11 cellular contexts compared by ENCODE assay signal in the genomic region with DNA sequence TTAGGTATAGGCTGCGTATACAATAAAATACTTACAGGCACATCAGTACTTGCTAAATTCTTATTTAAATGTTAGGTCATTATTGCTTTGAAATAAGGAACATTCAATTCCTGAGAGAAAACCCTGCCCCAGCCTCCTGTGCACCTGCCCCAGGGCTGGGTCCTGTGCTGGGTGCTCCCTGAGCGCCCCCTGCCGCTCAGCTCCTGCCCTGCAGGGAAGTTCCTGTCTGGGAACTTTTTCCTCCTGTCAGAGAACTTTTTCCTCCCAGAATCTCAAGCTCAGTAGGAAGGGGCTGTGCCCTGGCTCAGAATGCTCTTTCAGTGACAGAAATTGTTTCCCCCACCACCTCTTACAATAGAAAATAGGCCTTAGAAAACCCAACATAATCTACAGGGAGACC.
A peak's percentile ranks its signal among the peaks of the same experiment; 100 is the strongest.
DNase-seq lines count a peak whose midpoint lies in the region; ATAC-seq and TF ChIP-seq lines count a peak whose summit lies in the region.
"Had no signal": no experiment of that assay in that cellular context is flagged by ENCODE, and none has a peak within 500 bp of the region (broad histone marks: within the 10 kb centered on the region; RNA-seq: fewer than 3 reads in every experiment).

No MANE protein-coding gene starts in this region.

- no peak overlapping the region for H3K4me3 Mint-ChIP-seq in stimulated activated naive CD8-positive, alpha-beta T cell treated with anti-CD3 and anti-CD28 coated beads, Interleukin-15, amount 100 ng/mL, for 72 hours
- H3K4me3 Mint-ChIP-seq: GM23338, neural crest cell had no signal

- peak; percentile 56 for DNase-seq in stimulated activated naive CD8-positive, alpha-beta T cell treated with anti-CD3 and anti-CD28 coated beads, Interleukin-15, Interleukin-2, amounts not matched to agents 100 U/mL and 50 U/mL, for 24 hours
- no peak for DNase-seq in stimulated activated naive CD8-positive, alpha-beta T cell treated with anti-CD3 and anti-CD28 coated beads, Interleukin-15, amount 100 ng/mL, for 72 hours
- DNase-seq in RKO (ENCODE audit: low spot score) (peak; percentile 17), colonic mucosa (no peak), NCI-H2081 (lab: John Stamatoyannopoulos, UW) (no peak), D341Med (ENCODE audit: low spot score) (no peak)
- DNase-seq: NCI-H446 treated with DMSO at 0.1 percent for 48 hours had no signal

- no peaks in the 10 kb centered on the region for H3K4me1 ChIP-seq in colonic mucosa

- no peaks in the 10 kb centered on the region for H3K27me3 ChIP-seq in colonic mucosa

- no peak overlapping the region for H3K9ac ChIP-seq in colonic mucosa (ENCODE audit: low read depth in 2 of 2, low read length in 2 of 2)

- peaks cover 23% of the 10 kb centered on the region for H3K4me1 Mint-ChIP-seq in stimulated activated naive CD8-positive, alpha-beta T cell treated with anti-CD3 and anti-CD28 coated beads, Interleukin-15, amount 100 ng/mL, for 72 hours
- H3K4me1 Mint-ChIP-seq: GM23338, neural crest cell had no signal

- H3K4me3 ChIP-seq in colonic mucosa, result no peak overlapping the region
- H3K4me3 ChIP-seq: GM23338 had no signal

- H3K36me3 ChIP-seq in colonic mucosa, result no peaks in the 10 kb centered on the region

- intact Hi-C loops in colonic mucosa (cut with DNase I), result no loop called here

- H3K27me3 Mint-ChIP-seq in stimulated activated naive CD8-positive, alpha-beta T cell treated with anti-CD3 and anti-CD28 coated beads, Interleukin-15, amount 100 ng/mL, for 72 hours, result peaks cover 66% of the 10 kb centered on the region

- H3K27ac ChIP-seq in colonic mucosa, result no peak overlapping the region

- no peak for ATAC-seq in stimulated activated naive CD8-positive, alpha-beta T cell treated with anti-CD3 and anti-CD28 coated beads, Interleukin-15, Interleukin-2, amounts not matched to agents 100 U/mL and 50 U/mL, for 24 hours
- ATAC-seq in stimulated activated naive CD8-positive, alpha-beta T cell treated with anti-CD3 and anti-CD28 coated beads, Interleukin-15, amount 100 ng/mL, for 72 hours, result no peak
- ATAC-seq in HG03571 (IDR thresholded peaks at IDR 0.05; ENCODE audit: unreplicated experiment), result no peak
- no peak for ATAC-seq in HG02610 (IDR thresholded peaks at IDR 0.05; ENCODE audit: unreplicated experiment)
- ATAC-seq: GM23338 had no signal

- H3K9me3 ChIP-seq in colonic mucosa, result no peaks in the 10 kb centered on the region

- no peaks in the 10 kb centered on the region for H3K9me3 Mint-ChIP-seq in stimulated activated naive CD8-positive, alpha-beta T cell treated with anti-CD3 and anti-CD28 coated beads, Interleukin-15, amount 100 ng/mL, for 72 hours

- peak; percentile 55 for TF ChIP-seq CTCF in colonic mucosa (IDR thresholded peaks at IDR 0.05)

- H3K27ac Mint-ChIP-seq in stimulated activated naive CD8-positive, alpha-beta T cell treated with anti-CD3 and anti-CD28 coated beads, Interleukin-15, amount 100 ng/mL, for 72 hours, result no peak overlapping the region
- H3K27ac Mint-ChIP-seq: GM23338 had no signal

Comparison
In these comparisons a context has a peak if more than half of its experiments do, and no peak if none do; other contexts are left out.
1. DNase-seq: peak in stimulated activated naive CD8-positive, alpha-beta T cell treated with anti-CD3 and anti-CD28 coated beads, Interleukin-15, Interleukin-2, amounts not matched to agents 100 U/mL and 50 U/mL, for 24 hours (single experiment) and RKO (single experiment); none in stimulated activated naive CD8-positive, alpha-beta T cell treated with anti-CD3 and anti-CD28 coated beads, Interleukin-15, amount 100 ng/mL, for 72 hours (0 of 2), colonic mucosa (single experiment), NCI-H2081 (0 of 2) and D341Med (single experiment).